Comparison of ENCODE assay signal across 8 cellular contexts in genomic region chr10:31321396-31321941, GRCh38. TPM values are rescaled to one million over a fixed set of nuclear protein-coding genes. Genes with fewer than 3 reads are reported as not detected.
DNase-seq lines count a peak whose midpoint lies in the region; ATAC-seq and TF ChIP-seq lines count a peak whose summit lies in the region.

No MANE protein-coding gene starts in this region.

- TF ChIP-seq CTCF in BE2C (IDR thresholded peaks at IDR 0.05; ENCODE audit: low read depth, low read length) (no peak), smooth muscle cell (IDR thresholded peaks at IDR 0.05; ENCODE audit: borderline replicate concordance, insufficient read depth, poor library complexity, severe bottlenecking) (no peak)

- H3K4me2 ChIP-seq in smooth muscle cell = peak overlapping the region; percentile 94

- H3K27me3 ChIP-seq in BE2C = no peaks in the 10 kb centered on the region
- no peaks in the 10 kb centered on the region for H3K27me3 ChIP-seq in HAP-1 (ENCODE audit: low read depth)
- H3K27me3 ChIP-seq in smooth muscle cell (ENCODE audit: low read depth) = peaks cover 62% of the 10 kb centered on the region

- H3K36me3 ChIP-seq in BE2C (peaks cover 2% of the 10 kb centered on the region), HAP-1 (replicated peaks) (no peaks in the 10 kb centered on the region), smooth muscle cell (ENCODE audit: low read depth) (no peaks in the 10 kb centered on the region)

- H3K79me2 ChIP-seq in smooth muscle cell (ENCODE audit: low read depth) = peaks cover 31% of the 10 kb centered on the region

- no peaks in the 10 kb centered on the region for H3F3A ChIP-seq in smooth muscle cell (ENCODE audit: low read depth)

- in situ Hi-C loops in HAP-1 (cut with MboI; ENCODE audit: low sequenced_read_pairs) = no loop called here

- 37% methylated on average over 10 of the region's 10 CpGs for WGBS in smooth muscle cell (ENCODE audit: low lambda C conversion rate)

- H3K27ac ChIP-seq in smooth muscle cell (ENCODE audit: low read depth) = no peak overlapping the region

- H3K4me1 ChIP-seq in BE2C (peaks cover 3% of the 10 kb centered on the region), HAP-1 (peaks cover 7% of the 10 kb centered on the region), smooth muscle cell (ENCODE audit: low read depth) (peaks cover 6% of the 10 kb centered on the region)

- DNase-seq in BE2C = peak; percentile 12
- no peak for DNase-seq in HAP-1 (ENCODE audit: low spot score in 2 of 2)
- peak; percentile 24 for DNase-seq in activated CD8-positive, alpha-beta memory T cell treated with anti-CD3 and anti-CD28 coated beads, Interleukin-2, amount 50 U/mL, for 4 hours
- DNase-seq in globus pallidus (ENCODE audit: low spot score) = peak; percentile 18
- no peak for DNase-seq in smooth muscle cell (lab: John Stamatoyannopoulos, UW; ENCODE audit: unreplicated experiment)
- no peak for DNase-seq in HuH-7 (ENCODE audit: low spot score)

- H2AFZ ChIP-seq in smooth muscle cell (ENCODE audit: low read depth) = no peak overlapping the region

- H3K9me3 ChIP-seq in BE2C (no peaks in the 10 kb centered on the region), HAP-1 (no peaks in the 10 kb centered on the region), smooth muscle cell (replicated peaks; ENCODE audit: low read depth) (no peaks in the 10 kb centered on the region)

- peaks cover 52% of the 10 kb centered on the region for H4K20me1 ChIP-seq in smooth muscle cell (ENCODE audit: low read depth)

- no peak overlapping the region for H3K9ac ChIP-seq in smooth muscle cell (ENCODE audit: low read depth)

- peak overlapping the region; percentile 87 for H3K4me3 ChIP-seq in BE2C (ENCODE audit: low read depth, low read length)
- H3K4me3 ChIP-seq in HAP-1 = peak overlapping the region; percentile 88
- peak overlapping the region; percentile 69 for H3K4me3 ChIP-seq in smooth muscle cell

- ATAC-seq in HG02759 (IDR thresholded peaks at IDR 0.05; ENCODE audit: unreplicated experiment) (no peak), HG03139 (IDR thresholded peaks at IDR 0.05; ENCODE audit: unreplicated experiment) (no peak)

RNA-seq across cellular contexts. Expression of gene ZEB1, which starts 2.5 kb away (rescaled TPM):
- 38.1 TPM for polyA plus RNA-seq in BE2C (2012; ENCODE audit: insufficient read depth, insufficient read length, low read depth)
- total RNA-seq in smooth muscle cell = 15.7 and 21.0 TPM in 2 replicates
- 7.9 and 10.5 TPM in 2 replicates for polyA plus RNA-seq in smooth muscle cell

Comparison
In these comparisons a context has a peak if more than half of its experiments do, and no peak if none do; other contexts are left out.
1. DNase-seq: peak in BE2C (single experiment), activated CD8-positive, alpha-beta memory T cell treated with anti-CD3 and anti-CD28 coated beads, Interleukin-2, amount 50 U/mL, for 4 hours (single experiment) and globus pallidus (single experiment); none in HAP-1 (0 of 2), smooth muscle cell (single experiment) and HuH-7 (single experiment).
2. Peak in every context shown above with its lines, with median percentiles within 50 percentile points of each other: H3K4me3 ChIP-seq.